In the genomic region with DNA sequence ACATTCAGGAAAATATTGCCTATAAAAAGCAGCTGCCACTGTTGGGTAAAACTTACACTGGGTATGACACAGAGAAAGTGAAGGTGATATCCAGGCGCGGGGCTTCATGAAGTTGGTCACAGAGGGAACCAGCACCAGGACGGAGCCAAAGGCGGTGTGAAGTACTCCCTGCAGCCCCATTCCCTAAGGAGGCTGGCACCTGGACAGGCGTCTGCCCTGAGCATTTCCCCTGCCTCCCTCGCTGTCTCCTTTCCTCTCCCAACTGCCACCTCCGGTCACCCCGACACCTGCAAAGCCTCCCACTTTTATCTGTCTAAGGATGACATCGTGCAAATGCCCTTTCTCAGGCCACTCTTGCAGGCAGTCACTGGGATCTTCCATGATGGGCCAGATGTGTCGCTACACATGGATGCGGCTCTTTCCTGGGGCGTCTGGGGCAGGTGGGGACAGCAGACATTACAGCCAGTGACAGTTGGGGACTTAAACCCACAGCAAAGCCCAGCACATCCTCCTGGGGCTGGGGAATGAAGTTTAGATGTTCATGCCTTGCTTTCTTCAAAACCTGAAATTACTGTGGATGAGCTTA, we compare ENCODE assay signal across 33 cellular contexts.
"Had no signal": no experiment of that assay in that cellular context is flagged by ENCODE, and none has a peak within 500 bp of the region (broad histone marks: within the 10 kb centered on the region; RNA-seq: fewer than 3 reads in every experiment).

No MANE protein-coding gene starts in this region.

- H3K9me3 Mint-ChIP-seq: activated CD4-positive, alpha-beta memory T cell treated with anti-CD3 and anti-CD28 coated beads for 36 hours; activated CD4-positive, alpha-beta T cell treated with anti-CD3 and anti-CD28 coated beads, Interleukin-2, amount 10 ng/mL, durations not matched to agents 24 days and 14 days; activated naive CD4-positive, alpha-beta T cell treated with anti-CD3 and anti-CD28 coated beads, Interleukin-2, amount 10 ng/mL, durations not matched to agents 7 days and 5 days; activated T-cell treated with anti-CD3 and anti-CD28 coated beads, Interleukin-2, amount 50 U/mL, for 4 hours; activated T-helper 1 cell treated with anti-CD3 and anti-CD28 coated beads, Interleukin-12 subunit alpha, Interleukin-12 subunit beta, Interleukin-2, Interleukin-4 antibody, amounts not matched to agents 30 ng/mL and 10 ng/mL and 1 ng/mL, durations not matched to agents 14 hours and 24 hours and 36 hours; activated T-helper 17 cell treated with anti-CD3 and anti-CD28 coated beads, Interleukin-2, amount 50 U/mL, for 72 hours; T-helper 1 cell treated with Interleukin-12 subunit alpha and Interleukin-12 subunit beta and Interleukin-4 antibody, amounts not matched to agents 30 μg/mL and 1 μg/mL, for 36 hours; T-helper 2 cell treated with Interferon-gamma antibody and Interleukin-4, amounts not matched to agents 5 μg/mL and 100 μg/mL, for 36 hours had no signal

- ATAC-seq: activated CD8-positive, alpha-beta T cell treated with anti-CD3 and anti-CD28 coated beads for 36 hours; activated T-cell treated with anti-CD3 and anti-CD28 coated beads, Interleukin-2, amount 50 U/mL, for 4 hours; activated T-cell treated with anti-CD3 and anti-CD28 coated beads, Interleukin-2, amount 50 U/mL, for 72 hours; activated T-helper 17 cell treated with anti-CD3 and anti-CD28 coated beads, Interleukin-2, amount 50 U/mL, for 72 hours; body of pancreas had no signal

- H3K4me1 ChIP-seq: adrenal gland, body of pancreas, breast epithelium had no signal

- H3K27ac ChIP-seq: adrenal gland, body of pancreas, brain microvascular endothelial cell, breast epithelium, VCaP had no signal

- H3K4me3 Mint-ChIP-seq: activated B cell treated with CpG ODN at 0.5 μM for 24 hours; activated CD4-positive, alpha-beta memory T cell treated with anti-CD3 and anti-CD28 coated beads for 36 hours; activated CD4-positive, alpha-beta T cell treated with anti-CD3 and anti-CD28 coated beads, Interleukin-2, amount 10 ng/mL, durations not matched to agents 24 days and 14 days; activated CD8-positive, alpha-beta T cell treated with anti-CD3 and anti-CD28 coated beads for 36 hours; activated naive CD4-positive, alpha-beta T cell treated with anti-CD3 and anti-CD28 coated beads, Interleukin-2, amount 10 ng/mL, durations not matched to agents 7 days and 5 days; activated naive CD4-positive, alpha-beta T cell treated with anti-CD3 and anti-CD28 coated beads, Interleukin-2, amount 50 U/mL, for 24 hours; activated naive CD8-positive, alpha-beta T cell; activated T-cell treated with anti-CD3 and anti-CD28 coated beads, Interleukin-2, amount 50 U/mL, for 4 hours; activated T-cell treated with anti-CD3 and anti-CD28 coated beads, Interleukin-2, amount 50 U/mL, for 72 hours; activated T-helper 1 cell treated with anti-CD3 and anti-CD28 coated beads, Interleukin-12 subunit alpha, Interleukin-12 subunit beta, Interleukin-2, Interleukin-4 antibody, amounts not matched to agents 30 ng/mL and 10 ng/mL and 1 ng/mL, durations not matched to agents 14 hours and 24 hours and 36 hours; activated T-helper 17 cell treated with anti-CD3 and anti-CD28 coated beads, Interleukin-2, amount 50 U/mL, for 72 hours; T-helper 1 cell treated with Interleukin-12 subunit alpha and Interleukin-12 subunit beta and Interleukin-4 antibody, amounts not matched to agents 30 μg/mL and 1 μg/mL, for 36 hours; T-helper 2 cell treated with Interferon-gamma antibody and Interleukin-4, amounts not matched to agents 5 μg/mL and 100 μg/mL, for 36 hours had no signal

- H3K9me3 ChIP-seq: adrenal gland, body of pancreas had no signal

- H3K36me3 ChIP-seq: adrenal gland, brain microvascular endothelial cell, breast epithelium had no signal

- H3K36me3 Mint-ChIP-seq: activated CD4-positive, alpha-beta memory T cell treated with anti-CD3 and anti-CD28 coated beads for 36 hours; activated naive CD4-positive, alpha-beta T cell treated with anti-CD3 and anti-CD28 coated beads, Interleukin-2, amount 10 ng/mL, durations not matched to agents 7 days and 5 days; activated naive CD4-positive, alpha-beta T cell treated with anti-CD3 and anti-CD28 coated beads, Interleukin-2, amount 50 U/mL, for 24 hours; activated naive CD8-positive, alpha-beta T cell had no signal

- H3K27ac Mint-ChIP-seq: activated B cell treated with CpG ODN at 0.5 μM for 24 hours; activated CD4-positive, alpha-beta memory T cell treated with anti-CD3 and anti-CD28 coated beads for 36 hours; activated CD4-positive, alpha-beta T cell treated with anti-CD3 and anti-CD28 coated beads, Interleukin-2, amount 10 ng/mL, durations not matched to agents 24 days and 14 days; activated CD8-positive, alpha-beta T cell treated with anti-CD3 and anti-CD28 coated beads for 36 hours; activated naive CD4-positive, alpha-beta T cell treated with anti-CD3 and anti-CD28 coated beads, Interleukin-2, amount 10 ng/mL, durations not matched to agents 7 days and 5 days; activated naive CD4-positive, alpha-beta T cell treated with anti-CD3 and anti-CD28 coated beads, Interleukin-2, amount 50 U/mL, for 24 hours; activated naive CD8-positive, alpha-beta T cell; activated T-cell treated with anti-CD3 and anti-CD28 coated beads, Interleukin-2, amount 50 U/mL, for 72 hours; activated T-helper 1 cell treated with anti-CD3 and anti-CD28 coated beads, Interleukin-12 subunit alpha, Interleukin-12 subunit beta, Interleukin-2, Interleukin-4 antibody, amounts not matched to agents 30 ng/mL and 10 ng/mL and 1 ng/mL, durations not matched to agents 14 hours and 24 hours and 36 hours; activated T-helper 17 cell treated with anti-CD3 and anti-CD28 coated beads, Interleukin-2, amount 50 U/mL, for 72 hours; T-helper 1 cell treated with Interleukin-12 subunit alpha and Interleukin-12 subunit beta and Interleukin-4 antibody, amounts not matched to agents 30 μg/mL and 1 μg/mL, for 36 hours; T-helper 2 cell treated with Interferon-gamma antibody and Interleukin-4, amounts not matched to agents 5 μg/mL and 100 μg/mL, for 36 hours had no signal

- H3K4me1 Mint-ChIP-seq: activated B cell treated with CpG ODN at 0.5 μM for 24 hours; activated CD4-positive, alpha-beta T cell treated with anti-CD3 and anti-CD28 coated beads, Interleukin-2, amount 10 ng/mL, durations not matched to agents 24 days and 14 days; activated naive CD4-positive, alpha-beta T cell treated with anti-CD3 and anti-CD28 coated beads, Interleukin-2, amount 10 ng/mL, durations not matched to agents 7 days and 5 days; activated naive CD4-positive, alpha-beta T cell treated with anti-CD3 and anti-CD28 coated beads, Interleukin-2, amount 50 U/mL, for 24 hours; activated T-helper 17 cell treated with anti-CD3 and anti-CD28 coated beads, Interleukin-2, amount 50 U/mL, for 72 hours had no signal

- H3K27me3 ChIP-seq: body of pancreas, brain microvascular endothelial cell, breast epithelium had no signal

- H3K27me3 Mint-ChIP-seq: activated B cell treated with CpG ODN at 0.5 μM for 24 hours; activated CD4-positive, alpha-beta T cell treated with anti-CD3 and anti-CD28 coated beads, Interleukin-2, amount 10 ng/mL, durations not matched to agents 24 days and 14 days; activated CD8-positive, alpha-beta T cell treated with anti-CD3 and anti-CD28 coated beads for 36 hours; activated naive CD4-positive, alpha-beta T cell treated with anti-CD3 and anti-CD28 coated beads, Interleukin-2, amount 10 ng/mL, durations not matched to agents 7 days and 5 days; activated naive CD4-positive, alpha-beta T cell treated with anti-CD3 and anti-CD28 coated beads, Interleukin-2, amount 50 U/mL, for 24 hours had no signal

- H3K4me3 ChIP-seq: adrenal gland, body of pancreas, breast epithelium had no signal

- DNase-seq: activated B cell treated with CpG ODN at 0.5 μM for 24 hours; activated CD4-positive, alpha-beta memory T cell treated with anti-CD3 and anti-CD28 coated beads for 36 hours; activated CD4-positive, alpha-beta T cell treated with anti-CD3 and anti-CD28 coated beads for 4 hours; activated CD4-positive, alpha-beta T cell treated with anti-CD3 and anti-CD28 coated beads, Interleukin-2, amount 10 ng/mL, durations not matched to agents 24 days and 14 days; activated CD4-positive, alpha-beta T cell treated with anti-CD3 and anti-CD28 coated beads, Interleukin-2, amount 50 U/mL, for 1 hour; activated CD4-positive, alpha-beta T cell treated with anti-CD3 and anti-CD28 coated beads, Interleukin-2, amount 50 U/mL, for 4 hours; activated CD4-positive, CD25-positive, alpha-beta regulatory T cell treated with anti-CD3 and anti-CD28 coated beads, Interleukin-2, amount 50 U/mL, for 72 hours; activated CD8-positive, alpha-beta memory T cell treated with anti-CD3 and anti-CD28 coated beads, Interleukin-2, amount 50 U/mL, for 4 hours; activated CD8-positive, alpha-beta T cell treated with anti-CD3 and anti-CD28 coated beads for 36 hours; activated effector memory CD4-positive, alpha-beta T cell treated with anti-CD3 and anti-CD28 coated beads, Interleukin-2, amount 50 U/mL, for 16 hours; activated naive CD4-positive, alpha-beta T cell treated with anti-CD3 and anti-CD28 coated beads, Interleukin-2, amount 10 ng/mL, durations not matched to agents 7 days and 5 days; activated naive CD4-positive, alpha-beta T cell treated with Interleukin-2 at 50 U/mL for 16 hours; activated T-cell treated with anti-CD3 and anti-CD28 coated beads for 4 hours; activated T-cell treated with anti-CD3 and anti-CD28 coated beads, Interleukin-2, amount 50 U/mL, for 1 hour; activated T-cell treated with anti-CD3 and anti-CD28 coated beads, Interleukin-2, amount 50 U/mL, for 4 hours; activated T-cell treated with anti-CD3 and anti-CD28 coated beads, Interleukin-2, amount 50 U/mL, for 72 hours; adrenal gland; amniotic stem cell; aorta; brain microvascular endothelial cell; central memory CD4-positive, alpha-beta T cell; T-helper 1 cell; T-helper 2 cell; T-helper 9 cell had no signal
